ENCODE assay signal across 10 cellular contexts in genomic region chr2:147364597-147364996, GRCh38.
DNase-seq lines count a peak whose midpoint lies in the region; ATAC-seq, FAIRE-seq and TF ChIP-seq lines count a peak whose summit lies in the region.
"Had no signal": no experiment of that assay in that cellular context is flagged by ENCODE, and none has a peak within 500 bp of the region (broad histone marks: within the 10 kb centered on the region; RNA-seq: fewer than 3 reads in every experiment).

No MANE protein-coding gene starts in this region.

- CTCF ChIA-PET in activated naive CD4-positive, alpha-beta T cell treated with anti-CD3 and anti-CD28 coated beads, Interleukin-2, amount 10 ng/mL, durations not matched to agents 7 days and 5 days (lab: Charles Lee), result no interaction called here

- in situ Hi-C loops in brain microvascular endothelial cell (cut with HindIII; ENCODE audit: low pct_ligation_motif_present, low sequenced_read_pairs), result no loop called here

- no peak overlapping the region for H3K4me3 Mint-ChIP-seq in activated naive CD4-positive, alpha-beta T cell treated with anti-CD3 and anti-CD28 coated beads, Interleukin-2, amount 10 ng/mL, durations not matched to agents 7 days and 5 days

- peaks cover 11% of the 10 kb centered on the region for H3K4me1 Mint-ChIP-seq in activated naive CD4-positive, alpha-beta T cell treated with anti-CD3 and anti-CD28 coated beads, Interleukin-2, amount 10 ng/mL, durations not matched to agents 7 days and 5 days

- H3K4me3 ChIP-seq in small intestine (ENCODE audit: low read depth in 1 of 2, low read length in 2 of 2) (no peak overlapping the region), brain microvascular endothelial cell (ENCODE audit: low read depth, low read length) (no peak overlapping the region)

- 37 to 55% (median 52%) methylated on average over 3 of the region's 3 CpGs for WGBS in small intestine, 3 donors

- H3K36me3 Mint-ChIP-seq in activated naive CD4-positive, alpha-beta T cell treated with anti-CD3 and anti-CD28 coated beads, Interleukin-2, amount 10 ng/mL, durations not matched to agents 7 days and 5 days, result peaks cover 3% of the 10 kb centered on the region

- H3K9me3 ChIP-seq in small intestine (ENCODE audit: control insufficient read depth, low read depth), result no peaks in the 10 kb centered on the region

- H3K27me3 Mint-ChIP-seq in activated naive CD4-positive, alpha-beta T cell treated with anti-CD3 and anti-CD28 coated beads, Interleukin-2, amount 10 ng/mL, durations not matched to agents 7 days and 5 days, result peaks cover 4% of the 10 kb centered on the region

- no peak for FAIRE-seq in small intestine (lab: Jason Lieb, UNC)

- H3K9me3 Mint-ChIP-seq in activated naive CD4-positive, alpha-beta T cell treated with anti-CD3 and anti-CD28 coated beads, Interleukin-2, amount 10 ng/mL, durations not matched to agents 7 days and 5 days, result peaks cover 2% of the 10 kb centered on the region

- no peak for TF ChIP-seq CTCF in brain microvascular endothelial cell (IDR thresholded peaks at IDR 0.05; ENCODE audit: low read depth, low read length, missing control alignments)

- peak overlapping the region; percentile 0 for H3K27ac Mint-ChIP-seq in activated naive CD4-positive, alpha-beta T cell treated with anti-CD3 and anti-CD28 coated beads, Interleukin-2, amount 10 ng/mL, durations not matched to agents 7 days and 5 days

- H3K36me3 ChIP-seq in small intestine (ENCODE audit: control insufficient read depth in 2 of 2, insufficient read depth in 2 of 2, low read length in 2 of 2) (no peaks in the 10 kb centered on the region), brain microvascular endothelial cell (replicated peaks) (no peaks in the 10 kb centered on the region)

- no peaks in the 10 kb centered on the region for H3K4me1 ChIP-seq in small intestine (ENCODE audit: control insufficient read depth in 2 of 2, insufficient read depth in 1 of 2, low read depth in 1 of 2, low read length in 1 of 2)

- no peaks in the 10 kb centered on the region for H3K27me3 ChIP-seq in small intestine (ENCODE audit: control insufficient read depth in 2 of 2, insufficient read depth in 2 of 2, low read length in 2 of 2)
- no peaks in the 10 kb centered on the region for H3K27me3 ChIP-seq in brain microvascular endothelial cell (replicated peaks)

- ATAC-seq in HG02678 (IDR thresholded peaks at IDR 0.05; ENCODE audit: unreplicated experiment), result peak; percentile 62
- ATAC-seq in HG02571 (IDR thresholded peaks at IDR 0.05; ENCODE audit: unreplicated experiment), result no peak

- DNase-seq in activated naive CD4-positive, alpha-beta T cell treated with anti-CD3 and anti-CD28 coated beads, Interleukin-2, amount 10 ng/mL, durations not matched to agents 7 days and 5 days, result no peak
- no peak for DNase-seq in activated naive CD4-positive, alpha-beta T cell treated with anti-CD3 and anti-CD28 coated beads, Interleukin-2, amount 50 U/mL, for 16 hours
- DNase-seq in OCI-M1 (lab: John Stamatoyannopoulos, UW) (peak; percentile 77), small intestine (peak; percentile 70), mesenteric fat pad (ENCODE audit: low spot score) (no peak), brain microvascular endothelial cell (no peak)
- DNase-seq: amniotic stem cell, Calu3 had no signal

- H3K27ac ChIP-seq in small intestine (ENCODE audit: low read depth in 1 of 2, low read length in 1 of 2), result no peak overlapping the region
- no peak overlapping the region for H3K27ac ChIP-seq in brain microvascular endothelial cell

Comparison
In these comparisons a context has a peak if more than half of its experiments do, and no peak if none do; other contexts are left out.
1. DNase-seq: peak in OCI-M1 (single experiment) and small intestine (single experiment); none in activated naive CD4-positive, alpha-beta T cell treated with anti-CD3 and anti-CD28 coated beads, Interleukin-2, amount 10 ng/mL, durations not matched to agents 7 days and 5 days (single experiment), activated naive CD4-positive, alpha-beta T cell treated with anti-CD3 and anti-CD28 coated beads, Interleukin-2, amount 50 U/mL, for 16 hours (single experiment), mesenteric fat pad (single experiment) and brain microvascular endothelial cell (single experiment).